ENCODE assay signal across 9 cellular contexts in genomic region chr11:73375830-73376167, GRCh38. TPM values are rescaled to one million over a fixed set of nuclear protein-coding genes. Genes with fewer than 3 reads are reported as not detected.
DNase-seq lines count a peak whose midpoint lies in the region; ATAC-seq, FAIRE-seq and TF ChIP-seq lines count a peak whose summit lies in the region.
"Had no signal": no experiment of that assay in that cellular context is flagged by ENCODE, and none has a peak within 500 bp of the region (broad histone marks: within the 10 kb centered on the region; RNA-seq: fewer than 3 reads in every experiment).

No MANE protein-coding gene starts in this region.

- H3K36me3 ChIP-seq in heart right ventricle (peaks cover 0 to 4% (median 0%) of the 10 kb centered on the region in 9 donors), GM12878 (ENCODE audit: control insufficient read depth in 2 of 2, insufficient read depth in 2 of 2, low read length in 1 of 2) (no peaks in the 10 kb centered on the region; a peak in 1 of 4 replicates), mucosa of rectum (ENCODE audit: control insufficient read depth in 2 of 2, insufficient read depth in 2 of 2, low read length in 2 of 2) (no peaks in the 10 kb centered on the region), upper lobe of left lung (no peaks in the 10 kb centered on the region)

- intact Hi-C loops in heart right ventricle (cut with DNase I): loop anchor here in 1 of 10 donors (5.0 kb wide), 1 partner anchor 68 kb away; the partner anchor contains the start of gene ARHGEF17
- intact Hi-C loops in left ventricle myocardium superior (cut with micrococcal nuclease): no loop called here
- intact Hi-C loops in GM12878 (cut with micrococcal nuclease; ENCODE audit: unreplicated experiment): loop anchor here (1.0 to 5.0 kb wide), 3 partner anchors 10 to 68 kb away; partner anchors contain the start of gene ARHGEF17

- H3K4me1 ChIP-seq in heart right ventricle (peaks cover 8 to 62% (median 43%) of the 10 kb centered on the region in 9 donors), GM12878 (ENCODE audit: control insufficient read depth, insufficient read depth, low read length) (peaks cover 38% of the 10 kb centered on the region), mucosa of rectum (ENCODE audit: control insufficient read depth in 2 of 2, insufficient read depth in 2 of 2, low read length in 2 of 2) (peaks cover 13 to 26% of the 10 kb centered on the region in 2 donors), upper lobe of left lung (peaks cover 8 to 53% (median 32%) of the 10 kb centered on the region in 4 donors)

- peak in 1 of 8 donors; percentile 1 for ATAC-seq in heart right ventricle
- no peak for ATAC-seq in left ventricle myocardium superior
- ATAC-seq in GM12878: no peak
- ATAC-seq in upper lobe of left lung (ENCODE audit: low FRiP score in 2 of 2): no peak
- no peak for ATAC-seq in HG03045 (IDR thresholded peaks at IDR 0.05; ENCODE audit: unreplicated experiment)

- no peak for FAIRE-seq in GM12878 (lab: Jason Lieb, UNC)
- no peak for FAIRE-seq in GM12892 (lab: Jason Lieb, UNC)
- FAIRE-seq: G401.6 had no signal

- TF ChIP-seq RAD21 in GM12878 (IDR thresholded peaks at IDR 0.05; ENCODE audit: insufficient read depth, low read depth, low read length): no peak

- H3K9ac ChIP-seq in GM12878 (ENCODE audit: control insufficient read depth, insufficient read depth, low read length): peak overlapping the region; percentile 5; the same call in 1 of the 2 replicates
- H3K9ac ChIP-seq in mucosa of rectum (ENCODE audit: low read depth in 1 of 2, low read length in 2 of 2): peak overlapping the region; percentile 47 to 66

- in situ Hi-C loops in GM12878 (cut with MboI): no loop called here

- H3K9me3 ChIP-seq in heart right ventricle: no peaks in the 10 kb centered on the region
- H3K9me3 ChIP-seq in GM12878 (replicated peaks; ENCODE audit: control insufficient read depth, insufficient read depth, low read length): no peaks in the 10 kb centered on the region
- no peaks in the 10 kb centered on the region for H3K9me3 ChIP-seq in mucosa of rectum (ENCODE audit: control insufficient read depth in 2 of 2, low read length in 2 of 2)
- no peaks in the 10 kb centered on the region for H3K9me3 ChIP-seq in upper lobe of left lung

- peak overlapping the region; percentile 73 for H2AFZ ChIP-seq in GM12878 (ENCODE audit: control insufficient read depth, low read depth, low read length)

- H3K4me3 ChIP-seq in heart right ventricle: peak overlapping the region in 8 of 10 donors; percentile 54 to 95 (median 78)
- no peak overlapping the region for H3K4me3 ChIP-seq in GM12878
- H3K4me3 ChIP-seq in mucosa of rectum (ENCODE audit: low read length in 2 of 2): peak overlapping the region; percentile 57 to 77
- peak overlapping the region in 3 of 4 donors; percentile 72 to 91 (median 79) for H3K4me3 ChIP-seq in upper lobe of left lung

- RAD21 ChIA-PET in GM12878 (lab: Charles Lee; ENCODE audit: unreplicated experiment): no interaction called here

- H3K27ac ChIP-seq in heart right ventricle: peak overlapping the region in 9 of 10 donors; percentile 32 to 99 (median 80)
- no peak overlapping the region for H3K27ac ChIP-seq in GM12878 (ENCODE audit: control insufficient read depth, insufficient read depth)
- peak overlapping the region; percentile 16 to 81 for H3K27ac ChIP-seq in mucosa of rectum (ENCODE audit: low read depth in 2 of 2, low read length in 2 of 2)
- peak overlapping the region; percentile 40 to 97 (median 94) for H3K27ac ChIP-seq in upper lobe of left lung

- WGBS in heart right ventricle, 2 donors: 51 to 53% methylated on average over 7 of the region's 7 CpGs
- 42% methylated on average over 7 of the region's 7 CpGs for WGBS in GM12878 (ENCODE audit: insufficient coverage, insufficient replicate concordance, low lambda C conversion rate, missing lambda C conversion rate)
- 54 to 60% methylated on average over 6 to 7 of the region's 7 CpGs for WGBS in upper lobe of left lung, 2 donors

- SMC1A ChIA-PET in GM12878 (lab: Charles Lee; ENCODE audit: uncharacterized antibody, unreplicated experiment): no interaction called here

- no peak for TF ChIP-seq CTCF in heart right ventricle (IDR thresholded peaks at IDR 0.05)
- TF ChIP-seq CTCF in GM12878 (IDR thresholded peaks at IDR 0.05 in 2 of 3, conservative IDR thresholded peaks at IDR 0.05 in 1 of 3; ENCODE audit: control insufficient read depth in 2 of 3, extremely low read depth in 1 of 3, insufficient read depth in 1 of 3, low read depth in 3 of 3, low read length in 3 of 3): no peak
- no peak for TF ChIP-seq CTCF in upper lobe of left lung (IDR thresholded peaks at IDR 0.05)

- no TSS peak for BruUV-seq in GM12878 (replicated peaks; lab: Mats Ljungman, UMichigan)

- H3K27me3 ChIP-seq in heart right ventricle: no peaks in the 10 kb centered on the region
- no peaks in the 10 kb centered on the region for H3K27me3 ChIP-seq in GM12878 (replicated peaks in 1 of 2; ENCODE audit: control insufficient read depth in 2 of 2, insufficient read depth in 2 of 2, low read length in 1 of 2)
- H3K27me3 ChIP-seq in mucosa of rectum (ENCODE audit: control insufficient read depth in 2 of 2, insufficient read depth in 2 of 2, low read length in 2 of 2): no peaks in the 10 kb centered on the region
- H3K27me3 ChIP-seq in upper lobe of left lung: no peaks in the 10 kb centered on the region

- H3K4me2 ChIP-seq in GM12878 (ENCODE audit: control insufficient read depth, insufficient read depth): no peak overlapping the region; the same call in 1 of the 2 replicates

- no peak for DNase-seq in heart right ventricle
- no peak for DNase-seq in left ventricle myocardium superior
- DNase-seq in GM12878 (ENCODE audit: low read depth, low spot score): no peak
- no peak for DNase-seq in upper lobe of left lung
- no peak for DNase-seq in GM12892 (ENCODE audit: insufficient read length)
- no peak for DNase-seq in NCI-H2107 (lab: John Stamatoyannopoulos, UW)

- CTCF ChIA-PET in GM12878 (lab: Yijun Ruan, JAX): interaction anchor here (1.0 to 4.9 kb wide), 2 partner anchors 25 to 284 kb away, joined by 3 to 26 read pairs; no protein-coding TSS in a partner anchor

- H3K79me2 ChIP-seq in GM12878 (ENCODE audit: control insufficient read depth, insufficient read depth, low read length): peaks cover 46% of the 10 kb centered on the region

- POLR2A ChIA-PET in GM12878 (lab: Charles Lee): no interaction called here

- TF ChIP-seq POLR2A in GM12878 (IDR thresholded peaks at IDR 0.05; ENCODE audit: low read depth, low read length): no peak
- no peak for TF ChIP-seq POLR2A in upper lobe of left lung (IDR thresholded peaks at IDR 0.05)
- TF ChIP-seq POLR2A in GM12892 (IDR thresholded peaks at IDR 0.05; ENCODE audit: low read depth, low read length): no peak

- TF ChIP-seq EP300 in GM12878 (IDR thresholded peaks at IDR 0.05; ENCODE audit: borderline replicate concordance in 1 of 2, control insufficient read depth in 1 of 2, low read depth in 2 of 2, low read length in 2 of 2) (no peak), upper lobe of left lung (IDR thresholded peaks at IDR 0.05) (no peak)

- no peaks in the 10 kb centered on the region for H4K20me1 ChIP-seq in GM12878 (ENCODE audit: control insufficient read depth, insufficient read depth)

TF ChIP-seq in GM12878, 131 proteins besides CTCF, POLR2A, EP300 and RAD21:
- TF ChIP-seq CEBPB (IDR thresholded peaks at IDR 0.05; ENCODE audit: borderline replicate concordance in 1 of 2, low read depth in 2 of 2, low read length in 2 of 2): no peak
- no peak for TF ChIP-seq MEF2A (IDR thresholded peaks at IDR 0.05; ENCODE audit: insufficient read depth, low read depth, low read length)
- TF ChIP-seq SRF (IDR thresholded peaks at IDR 0.05; ENCODE audit: low read depth in 2 of 2, low read length in 2 of 2): no peak
- TF ChIP-seq NRF1 (conservative IDR thresholded peaks at IDR 0.05; ENCODE audit: low read depth, low read length): no peak
- TF ChIP-seq ZNF384 (IDR thresholded peaks at IDR 0.05; ENCODE audit: borderline replicate concordance, low read depth, low read length): no peak

RNA-seq across cellular contexts. Expression of gene RELT, which starts 0.4 kb away (rescaled TPM):
- total RNA-seq in heart right ventricle (1 to 10 TPM; 1.0 to 9.2 (median 2.7) TPM), left ventricle myocardium superior (1.8 TPM), GM12878 (2014; rRNA removed) (19.8 and 23.4 TPM in 2 replicates), GM12878 (2014; rRNA removed; fragmentation: Illumina TruSeq; extraction: Trizol) (10.4 and 10.5 TPM in 2 replicates), GM12878 (2021) (27.9 and 28.5 TPM in 2 replicates), upper lobe of left lung (10 to 100 TPM in 5 of 6 donors, 1 to 10 TPM in 1; 4.9 to 27.0 (median 19.2) TPM)
- polyA plus RNA-seq in heart right ventricle (1 to 10 TPM; 2.0 to 5.6 TPM), GM12878 (2011; rRNA removed) (7.9 and 13.0 TPM in 2 replicates), GM12878 (2014; fragmentation: Illumina TruSeq; extraction: Trizol) (2.5 and 8.4 TPM in 2 replicates), GM12878 (2014; fragmentation: Nextera tagmentation; extraction: Ambion mirVana) (1 to 10 TPM; 1.2 to 3.0 TPM), GM12878 (2014; rRNA removed) (21.1 and 23.6 TPM in 2 replicates), GM12878 (2016; fragmentation: Nextera tagmentation; extraction: Ambion mirVana) (10 to 100 TPM in 1 of 2 experiments, 1 to 10 TPM in 1; 8.8 to 11.1 TPM)
- 89.6 and 94.7 TPM in 2 replicates for total RNA-seq in GM12878 (2013; cell fraction: nucleolus; rRNA removed)
- polyA plus RNA-seq in GM12878 (2011; ENCODE audit: low read depth): 5.2 TPM
- polyA plus RNA-seq in GM12878 (2011; cell fraction: cytosol; rRNA removed): 17.2 and 25.3 TPM in 2 replicates
- polyA plus RNA-seq in GM12878 (2011; cell fraction: nucleus; rRNA removed): 96.7 and 106 TPM in 2 replicates
- polyA plus RNA-seq in GM12878 (2012): 16.1 and 16.3 TPM in 2 replicates
- polyA minus RNA-seq in GM12878 (2011; rRNA and poly(A)+ RNA removed): 10.7 and 22.1 TPM in 2 replicates
- polyA minus RNA-seq in GM12878 (2011; cell fraction: cytosol; rRNA and poly(A)+ RNA removed): 8.4 and 10.4 TPM in 2 replicates
- 24.1 and 45.4 TPM in 2 replicates for polyA minus RNA-seq in GM12878 (2011; cell fraction: nucleus; rRNA and poly(A)+ RNA removed)
- 12.6 TPM for polyA plus RNA-seq in GM12892 (2012; ENCODE audit: missing spikeins)
